ENCODE assay signal across 2 cellular contexts in the genomic region with DNA sequence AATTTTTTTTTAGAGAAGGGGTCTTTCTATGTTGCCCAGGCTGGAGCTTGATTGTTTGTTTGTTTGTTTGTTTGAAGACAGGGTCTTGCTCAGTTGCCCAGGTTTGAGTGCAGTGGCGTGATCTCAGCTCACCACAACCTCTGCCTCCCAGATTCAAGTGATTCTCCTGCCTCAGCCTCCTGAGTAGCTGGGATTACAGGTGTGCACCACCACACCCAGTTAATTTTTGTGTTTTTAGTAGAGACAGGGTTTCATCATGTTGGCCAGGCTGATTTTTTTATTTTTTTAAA. TPM values are rescaled to one million over a fixed set of nuclear protein-coding genes. Genes with fewer than 3 reads are reported as not detected.
"Had no signal": no experiment of that assay in that cellular context is flagged by ENCODE, and none has a peak within 500 bp of the region (broad histone marks: within the 10 kb centered on the region; RNA-seq: fewer than 3 reads in every experiment).

No MANE protein-coding gene starts in this region.

RNA-seq across cellular contexts. Expression of a gene that starts 13.4 kb away (rescaled TPM):
- total RNA-seq: activated B cell treated with CpG ODN at 0.5 μM for 24 hours, natural killer cell had no signal
